Comparison of ENCODE assay signal across 10 cellular contexts in the genomic region with DNA sequence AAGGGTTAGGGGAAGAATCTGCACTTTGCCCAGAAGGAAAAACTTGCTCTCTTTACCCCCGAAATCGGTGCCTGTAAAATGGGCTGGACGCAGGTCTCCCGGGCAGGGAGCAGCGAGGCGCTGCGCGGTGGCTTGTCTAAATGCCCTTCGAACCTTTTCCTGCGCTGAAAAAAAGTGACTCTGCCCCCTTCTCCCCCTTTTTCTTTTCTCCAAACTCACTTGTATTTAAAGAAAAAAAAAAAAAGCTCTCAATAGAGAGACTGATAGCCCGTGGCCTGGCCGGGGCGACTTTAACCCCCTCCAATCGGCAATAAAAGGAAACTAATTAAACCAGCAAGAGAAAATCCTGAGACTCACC. TPM values are rescaled to one million over a fixed set of nuclear protein-coding genes. Genes with fewer than 3 reads are reported as not detected.
DNase-seq lines count a peak whose midpoint lies in the region; ATAC-seq and TF ChIP-seq lines count a peak whose summit lies in the region.
"Had no signal": no experiment of that assay in that cellular context is flagged by ENCODE, and none has a peak within 500 bp of the region (broad histone marks: within the 10 kb centered on the region; RNA-seq: fewer than 3 reads in every experiment).

No MANE protein-coding gene starts in this region.

- H3K27me3 ChIP-seq in RWPE2 (ENCODE audit: insufficient read depth, poor library complexity, severe bottlenecking) = peaks cover 74% of the 10 kb centered on the region
- H3K27me3 ChIP-seq in esophagus muscularis mucosa = peaks cover 16 to 100% (median 95%) of the 10 kb centered on the region in 4 donors

- H3K4me3 ChIP-seq in RWPE2 (ENCODE audit: severe bottlenecking) (peak overlapping the region; percentile 41), esophagus muscularis mucosa (peak overlapping the region; percentile 21 to 54 (median 38)), skeletal muscle cell (ENCODE audit: low read depth, low read length) (peak overlapping the region; percentile 49)
- H3K4me3 ChIP-seq: BLaER1 treated with 17β-estradiol and CSF1 and Interleukin-3, amounts not matched to agents 10 nM and 100 nM; right lobe of liver had no signal

- peak; percentile 39 for DNase-seq in NCI-H345 (lab: John Stamatoyannopoulos, UW)
- no peak for DNase-seq in NCI-H345 treated with DMSO at 0.1 percent for 48 hours (lab: John Stamatoyannopoulos, UW; ENCODE audit: unreplicated experiment)
- DNase-seq in RWPE2 (ENCODE audit: low spot score) = no peak
- no peak for DNase-seq in esophagus muscularis mucosa (ENCODE audit: extremely low spot score)
- no peak for DNase-seq in skeletal muscle cell (ENCODE audit: low read depth)
- DNase-seq in NOMO-1 (lab: John Stamatoyannopoulos, UW; ENCODE audit: unreplicated experiment in 2 of 2) = no peak
- no peak for DNase-seq in activated CD8-positive, alpha-beta memory T cell treated with anti-CD3 and anti-CD28 coated beads, Interleukin-2, amount 50 U/mL, for 4 hours
- no peak for DNase-seq in T1000 (lab: John Stamatoyannopoulos, UW)

- no peak for TF ChIP-seq POLR2A in esophagus muscularis mucosa (IDR thresholded peaks at IDR 0.05; ENCODE audit: low read depth)

- peaks cover 19% of the 10 kb centered on the region for H3K4me1 ChIP-seq in RWPE2 (ENCODE audit: insufficient read depth, poor library complexity, severe bottlenecking)
- peaks cover 33 to 51% (median 43%) of the 10 kb centered on the region in 4 donors for H3K4me1 ChIP-seq in esophagus muscularis mucosa

- H3K9me3 ChIP-seq in RWPE2 (ENCODE audit: severe bottlenecking) (no peaks in the 10 kb centered on the region), esophagus muscularis mucosa (no peaks in the 10 kb centered on the region)
- H3K9me3 ChIP-seq: right lobe of liver had no signal

- intact Hi-C loops in esophagus muscularis mucosa (cut with DNase I) = no loop called here

- H3K36me3 ChIP-seq in RWPE2 (ENCODE audit: low read depth) = peaks cover 7% of the 10 kb centered on the region; the same call in 1 of the 2 replicates
- H3K36me3 ChIP-seq in esophagus muscularis mucosa = no peaks in the 10 kb centered on the region
- H3K36me3 ChIP-seq: BLaER1 treated with 17β-estradiol and CSF1 and Interleukin-3, amounts not matched to agents 10 nM and 100 nM; right lobe of liver had no signal

- ATAC-seq in RWPE2 (ENCODE audit: low read depth) = no peak

- no peak for TF ChIP-seq EP300 in esophagus muscularis mucosa (IDR thresholded peaks at IDR 0.05)

- H3K27ac ChIP-seq in RWPE2 (ENCODE audit: poor library complexity, severe bottlenecking) (peak overlapping the region; percentile 72), esophagus muscularis mucosa (replicated peaks in 1 of 4) (no peak overlapping the region)
- H3K27ac ChIP-seq: BLaER1 treated with 17β-estradiol and CSF1 and Interleukin-3, amounts not matched to agents 10 nM and 100 nM; right lobe of liver had no signal

- 5% methylated on average over 14 of the region's 14 CpGs for WGBS in esophagus muscularis mucosa

- TF ChIP-seq CTCF in RWPE2 (IDR thresholded peaks at IDR 0.05; ENCODE audit: poor library complexity, severe bottlenecking) (no peak), esophagus muscularis mucosa (IDR thresholded peaks at IDR 0.05) (no peak)

RNA-seq across cellular contexts. Expression of a gene that starts 0.3 kb away (rescaled TPM):
- total RNA-seq in esophagus muscularis mucosa = not detected
- total RNA-seq: right lobe of liver had no signal
